In the genomic region with DNA sequence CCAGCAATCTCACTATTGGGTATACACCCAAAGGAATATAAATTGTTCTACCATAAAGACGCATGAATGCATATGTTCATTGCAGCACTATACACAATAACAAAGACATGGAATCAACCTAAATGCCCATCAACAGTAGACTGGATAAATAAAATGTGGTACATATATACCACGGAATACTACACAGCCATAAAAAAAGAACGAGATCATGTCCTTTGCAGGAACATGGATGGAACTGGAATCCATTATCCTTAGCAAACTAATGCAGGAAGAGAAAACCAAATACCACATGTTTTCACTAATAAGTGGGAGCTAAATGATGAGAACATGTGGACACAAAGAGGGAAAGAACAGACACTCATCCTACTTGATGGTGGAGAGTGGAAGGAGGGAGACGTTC, we compare ENCODE assay signal across 4 cellular contexts. TPM values are rescaled to one million over a fixed set of nuclear protein-coding genes. Genes with fewer than 3 reads are reported as not detected.
"Had no signal": no experiment of that assay in that cellular context is flagged by ENCODE, and none has a peak within 500 bp of the region (broad histone marks: within the 10 kb centered on the region; RNA-seq: fewer than 3 reads in every experiment).

No MANE protein-coding gene starts in this region.

RNA-seq across cellular contexts. Expression of a gene that starts 50.6 kb away (rescaled TPM):
- total RNA-seq: GM23248, H4, H9, HFFc6 had no signal
- polyA plus RNA-seq: GM23248 had no signal
